Comparison of ENCODE assay signal across 10 cellular contexts in the genomic region with DNA sequence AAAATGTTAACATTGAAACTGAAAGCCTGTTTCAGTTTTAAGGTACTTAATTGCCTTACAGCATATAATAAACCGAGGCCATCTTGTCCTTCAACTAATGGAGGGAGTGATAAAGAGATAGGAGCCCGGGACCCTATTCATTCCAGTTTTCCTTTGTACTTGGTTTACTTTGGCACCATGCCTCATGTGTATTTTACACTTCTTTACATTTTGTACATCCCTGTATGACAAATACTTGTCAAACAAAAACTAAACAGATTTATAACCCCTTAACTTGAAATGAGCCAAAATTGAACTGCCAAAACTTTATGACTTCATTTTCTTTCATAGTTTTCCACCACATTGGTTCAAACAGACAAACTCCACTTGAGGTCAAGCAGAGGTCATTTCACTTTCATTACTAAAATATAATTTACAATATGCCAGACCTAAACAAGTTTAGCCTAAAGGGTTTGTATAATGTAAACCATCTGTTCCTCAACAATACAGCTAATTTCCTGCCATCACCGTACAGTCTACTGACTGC. TPM values are rescaled to one million over a fixed set of nuclear protein-coding genes. Genes with fewer than 3 reads are reported as not detected.
DNase-seq lines count a peak whose midpoint lies in the region; ATAC-seq and TF ChIP-seq lines count a peak whose summit lies in the region.
"Had no signal": no experiment of that assay in that cellular context is flagged by ENCODE, and none has a peak within 500 bp of the region (broad histone marks: within the 10 kb centered on the region; RNA-seq: fewer than 3 reads in every experiment).

No MANE protein-coding gene starts in this region.

- H3K9me2 ChIP-seq in PC-3 (replicated peaks; ENCODE audit: low read length), result no peaks in the 10 kb centered on the region

- no peak overlapping the region for H3K4me3 Mint-ChIP-seq in naive thymus-derived CD8-positive, alpha-beta T cell
- H3K4me3 Mint-ChIP-seq: activated B cell treated with CpG ODN at 0.5 μM for 24 hours had no signal

- CTCF ChIA-PET in PC-3 (lab: Charles Lee), result interaction anchor here (0.6 kb wide), 1 partner anchor 490 kb away, joined by 3 read pairs; no protein-coding TSS in a partner anchor

- H3K27me3 ChIP-seq in PC-3 (ENCODE audit: low read length), result no peaks in the 10 kb centered on the region
- no peaks in the 10 kb centered on the region for H3K27me3 ChIP-seq in transverse colon

- no peak for TF ChIP-seq CTCF in PC-3 (conservative IDR thresholded peaks at IDR 0.05; ENCODE audit: low read depth, low read length)
- TF ChIP-seq CTCF in transverse colon (IDR thresholded peaks at IDR 0.05), result no peak

- TF ChIP-seq EP300 in transverse colon (IDR thresholded peaks at IDR 0.05; ENCODE audit: low read depth), result no peak

- DNase-seq in PC-3 (peak; percentile 91), left kidney (ENCODE audit: low read depth, low spot score) (peak; percentile 66), transverse colon (no peak)
- no peak for DNase-seq in activated CD4-positive, alpha-beta T cell treated with anti-CD3 and anti-CD28 coated beads, Interleukin-2, amount 50 U/mL, for 4 hours
- no peak for DNase-seq in naive thymus-derived CD8-positive, alpha-beta T cell
- DNase-seq: activated B cell treated with CpG ODN at 0.5 μM for 24 hours had no signal

- H3K36me3 ChIP-seq in PC-3 (ENCODE audit: low read depth, low read length) (no peaks in the 10 kb centered on the region), transverse colon (no peaks in the 10 kb centered on the region)

- in situ Hi-C loops in transverse colon (cut with MboI; ENCODE audit: low pct_ligation_motif_present in 1 of 4, low pct_unique_long_range_greater_than_20kb in 1 of 4, low sequenced_read_pairs in 3 of 4), result no loop called here

- POLR2A ChIA-PET in PC-3 (lab: Charles Lee; ENCODE audit: unreplicated experiment), result no interaction called here
- POLR2A ChIA-PET in naive thymus-derived CD8-positive, alpha-beta T cell (lab: Charles Lee), result no interaction called here

- no peaks in the 10 kb centered on the region for H3K36me3 Mint-ChIP-seq in naive thymus-derived CD8-positive, alpha-beta T cell

- H3K4me1 ChIP-seq in PC-3 (ENCODE audit: insufficient read depth, low read length) (peaks cover 31% of the 10 kb centered on the region), transverse colon (peaks cover 0 to 22% (median 13%) of the 10 kb centered on the region in 4 donors)

- H3K9me3 Mint-ChIP-seq in naive thymus-derived CD8-positive, alpha-beta T cell, result peaks cover 0 to 2% (median 0%) of the 10 kb centered on the region in 9 donors
- H3K9me3 Mint-ChIP-seq: activated B cell treated with CpG ODN at 0.5 μM for 24 hours had no signal

- intact Hi-C loops in PC-3 (cut with micrococcal nuclease), result loop anchor here (1.0 to 5.0 kb wide), 3 partner anchors 12 to 71 kb away; no protein-coding TSS in a partner anchor
- intact Hi-C loops in transverse colon (cut with DNase I; ENCODE audit: low total_unique reads), result loop anchor here (2.0 kb wide), 1 partner anchor 66 kb away; no protein-coding TSS in a partner anchor

- H3K9me3 ChIP-seq in PC-3 (ENCODE audit: low read length) (no peaks in the 10 kb centered on the region), transverse colon (no peaks in the 10 kb centered on the region)

- H3K27ac ChIP-seq in PC-3 (ENCODE audit: low read length), result peak overlapping the region; percentile 92
- H3K27ac ChIP-seq in transverse colon, result peak overlapping the region in 2 of 4 donors; percentile 8 to 10

- peak overlapping the region; percentile 58 for H3K9ac ChIP-seq in PC-3 (ENCODE audit: low read length)

- TF ChIP-seq POLR2A in transverse colon (IDR thresholded peaks at IDR 0.05), result no peak

- H4K20me1 ChIP-seq in PC-3 (ENCODE audit: low read length), result no peaks in the 10 kb centered on the region

- no TSS peak for BruUV-seq in PC-3 (replicated peaks; lab: Mats Ljungman, UMichigan)

- H3K27ac Mint-ChIP-seq in naive thymus-derived CD8-positive, alpha-beta T cell, result no peak overlapping the region
- H3K27ac Mint-ChIP-seq: activated B cell treated with CpG ODN at 0.5 μM for 24 hours had no signal

- H3K4me3 ChIP-seq in PC-3 (ENCODE audit: low read length) (0 out of 2 replicates have a peak overlapping the region, but pooled peaks have one; percentile 14), transverse colon (no peak overlapping the region)

- peaks cover 5 to 37% (median 10%) of the 10 kb centered on the region in 5 donors for H3K27me3 Mint-ChIP-seq in naive thymus-derived CD8-positive, alpha-beta T cell

- ATAC-seq in GM18861 (IDR thresholded peaks at IDR 0.05; ENCODE audit: unreplicated experiment) (peak; percentile 40), HG03280 (IDR thresholded peaks at IDR 0.05; ENCODE audit: unreplicated experiment) (peak; percentile 61), PC-3 (peak; percentile 75), HG03457 (IDR thresholded peaks at IDR 0.05; ENCODE audit: unreplicated experiment) (no peak)
- no peak for ATAC-seq in naive thymus-derived CD8-positive, alpha-beta T cell

- H3K79me2 ChIP-seq in PC-3 (ENCODE audit: low read length), result no peaks in the 10 kb centered on the region

- peak overlapping the region; percentile 77 for H3K4me2 ChIP-seq in PC-3 (ENCODE audit: low read length)

- no peak overlapping the region; the same call in 1 of the 2 replicates for H2AFZ ChIP-seq in PC-3 (ENCODE audit: low read length)

- WGBS in transverse colon (ENCODE audit: low coverage in 1 of 2), 2 donors, result 14 to 22% methylated on average over 3 of the region's 3 CpGs

- peaks cover 7% of the 10 kb centered on the region for H3F3A ChIP-seq in PC-3 (ENCODE audit: low read length, unreplicated experiment)

- peaks cover 0 to 2% (median 1%) of the 10 kb centered on the region in 4 donors for H3K4me1 Mint-ChIP-seq in naive thymus-derived CD8-positive, alpha-beta T cell

RNA-seq across cellular contexts. Expression of gene UBE2U, which starts 30.9 kb away (rescaled TPM):
- total RNA-seq in PC-3 (2014; rRNA removed) (not detected in 2 replicates), transverse colon (not detected)
- total RNA-seq in naive thymus-derived CD8-positive, alpha-beta T cell, result not detected
- polyA plus RNA-seq in naive thymus-derived CD8-positive, alpha-beta T cell, result not detected
- total RNA-seq: activated B cell treated with CpG ODN at 0.5 μM for 24 hours had no signal
- polyA plus RNA-seq: neural cell had no signal

Comparison
In these comparisons a context has a peak if more than half of its experiments do, and no peak if none do; other contexts are left out.
1. ATAC-seq: peak in GM18861 (single experiment), HG03280 (single experiment) and PC-3 (single experiment); none in HG03457 (single experiment) and naive thymus-derived CD8-positive, alpha-beta T cell (0 of 2).
2. DNase-seq: peak in PC-3 (single experiment) and left kidney (single experiment); none in transverse colon (single experiment), activated CD4-positive, alpha-beta T cell treated with anti-CD3 and anti-CD28 coated beads, Interleukin-2, amount 50 U/mL, for 4 hours (0 of 2) and naive thymus-derived CD8-positive, alpha-beta T cell (0 of 10).